Comparison of ENCODE assay signal across 7 cellular contexts in the genomic region with DNA sequence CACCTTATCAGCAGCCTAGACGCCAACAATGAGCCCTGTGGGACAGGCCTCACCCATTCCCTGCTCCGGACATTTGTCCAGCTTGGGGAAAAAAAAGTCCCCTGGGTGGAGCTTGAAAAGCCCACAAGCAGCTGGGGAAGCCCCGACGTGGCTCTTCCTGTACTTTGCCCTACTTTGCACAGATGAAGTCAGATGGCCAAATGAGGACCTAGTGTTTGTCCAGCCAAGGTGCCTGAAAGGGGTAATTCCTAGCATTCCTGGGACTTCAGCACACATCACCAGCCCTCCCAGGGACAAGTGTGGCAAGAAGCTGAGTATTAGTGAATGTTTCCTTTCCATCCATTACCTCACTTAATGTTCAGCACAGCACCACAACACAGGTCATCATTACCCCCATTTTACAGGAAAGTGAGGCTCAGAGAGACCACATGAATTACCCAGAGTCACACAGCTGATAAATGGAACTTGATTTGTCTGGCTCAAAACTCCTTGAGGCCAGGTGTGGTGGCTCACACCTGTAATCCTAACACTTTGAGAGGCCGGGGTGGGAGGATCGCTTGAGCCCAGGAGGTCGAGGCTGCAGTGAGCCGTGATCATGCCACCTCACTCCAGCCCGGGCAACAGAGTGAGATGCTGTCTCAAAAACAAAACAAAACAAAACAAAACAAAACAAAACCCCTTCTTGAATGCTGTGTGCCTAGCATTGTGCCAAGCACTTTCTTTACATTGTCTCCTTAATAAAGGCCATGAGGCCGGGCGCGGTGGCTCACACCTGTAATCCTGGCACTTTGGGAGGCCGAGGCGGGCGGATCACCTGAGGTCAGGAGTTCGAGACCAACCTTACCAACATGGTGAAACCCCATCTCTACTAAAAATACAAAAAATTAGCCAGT. TPM values are rescaled to one million over a fixed set of nuclear protein-coding genes. Genes with fewer than 3 reads are reported as not detected.
A peak's percentile ranks its signal among the peaks of the same experiment; 100 is the strongest.
DNase-seq lines count a peak whose midpoint lies in the region; ATAC-seq and TF ChIP-seq lines count a peak whose summit lies in the region.

No MANE protein-coding gene starts in this region.

- no peak for ATAC-seq in HG03095 (IDR thresholded peaks at IDR 0.05; ENCODE audit: unreplicated experiment)

- no peak overlapping the region for H3K27ac ChIP-seq in GM23248
- H3K27ac ChIP-seq in suprapubic skin: peak overlapping the region; percentile 29

- DNase-seq in GM23248 (peak; percentile 40), astrocyte of the hippocampus (ENCODE audit: low read depth, low spot score) (peak; percentile 89), kidney glomerular epithelial cell (lab: John Stamatoyannopoulos, UW) (peak; percentile 84), suprapubic skin (ENCODE audit: low spot score in 2 of 2) (peak; percentile 26 to 61), BE2C (no peak), NCI-H1092 (lab: John Stamatoyannopoulos, UW) (no peak)

- no peak overlapping the region for H3K9ac ChIP-seq in GM23248

- H3K4me1 ChIP-seq in GM23248 (ENCODE audit: insufficient read depth) (no peaks in the 10 kb centered on the region), suprapubic skin (peaks cover 22% of the 10 kb centered on the region), BE2C (no peaks in the 10 kb centered on the region)

- no peaks in the 10 kb centered on the region for H4K20me1 ChIP-seq in GM23248 (ENCODE audit: insufficient read depth)

- no peak for TF ChIP-seq POLR2A in suprapubic skin (IDR thresholded peaks at IDR 0.05)

- no peak for TF ChIP-seq EP300 in suprapubic skin (IDR thresholded peaks at IDR 0.05)

- WGBS in GM23248 (ENCODE audit: low coverage in 1 of 2, low lambda C conversion rate in 2 of 2, missing lambda C conversion rate in 2 of 2), 2 experiments: 71% methylated on average over 16 of the region's 16 CpGs
- WGBS in suprapubic skin: 80% methylated on average over 16 of the region's 16 CpGs

- in situ Hi-C loops in GM23248 (cut with MboI): loop anchor here (5.0 to 10.0 kb wide), 2 partner anchors 113 to 210 kb away; no protein-coding TSS in a partner anchor

- H3K36me3 ChIP-seq in GM23248 (ENCODE audit: low read depth): no peaks in the 10 kb centered on the region
- H3K36me3 ChIP-seq in suprapubic skin: no peaks in the 10 kb centered on the region
- no peaks in the 10 kb centered on the region for H3K36me3 ChIP-seq in BE2C

- H3K4me2 ChIP-seq in GM23248 (ENCODE audit: unreplicated experiment): no peak overlapping the region

- peaks cover 10% of the 10 kb centered on the region for H3F3A ChIP-seq in GM23248 (ENCODE audit: insufficient read depth)

- TF ChIP-seq CTCF in suprapubic skin (IDR thresholded peaks at IDR 0.05) (no peak), BE2C (IDR thresholded peaks at IDR 0.05; ENCODE audit: low read depth, low read length) (no peak)

- H2AFZ ChIP-seq in GM23248: no peak overlapping the region

- no peaks in the 10 kb centered on the region for H3K9me2 ChIP-seq in GM23248 (ENCODE audit: insufficient read depth)

- H3K9me3 ChIP-seq in GM23248 (ENCODE audit: low read depth): no peaks in the 10 kb centered on the region
- no peaks in the 10 kb centered on the region for H3K9me3 ChIP-seq in suprapubic skin
- H3K9me3 ChIP-seq in BE2C: no peaks in the 10 kb centered on the region

- H3K4me3 ChIP-seq in GM23248: no peak overlapping the region
- H3K4me3 ChIP-seq in suprapubic skin: no peak overlapping the region
- H3K4me3 ChIP-seq in BE2C (ENCODE audit: low read depth, low read length): no peak overlapping the region

- 0 out of 2 replicates have a peak, but pooled peaks cover 12% of the 10 kb centered on the region for H3K27me3 ChIP-seq in GM23248 (replicated peaks; ENCODE audit: insufficient read depth)
- no peaks in the 10 kb centered on the region for H3K27me3 ChIP-seq in suprapubic skin
- no peaks in the 10 kb centered on the region for H3K27me3 ChIP-seq in BE2C

- no peaks in the 10 kb centered on the region for H3K79me2 ChIP-seq in GM23248 (ENCODE audit: insufficient read depth)

RNA-seq across cellular contexts. Expression of gene PLLP, which starts 19.9 kb away (rescaled TPM):
- total RNA-seq in GM23248 (2014; rRNA removed; shearing (Covaris generic)): not detected in 2 replicates
- polyA plus RNA-seq in GM23248 (2016; fragmentation: Nextera tagmentation; extraction: Ambion mirVana): 0.44 and 0.46 TPM in 2 replicates
- total RNA-seq in suprapubic skin: 100 to 1,000 TPM in 3 of 4 donors, 10 to 100 TPM in 1; 34.7 to 215 (median 205) TPM
- 11.6 TPM for polyA plus RNA-seq in BE2C (2012; ENCODE audit: insufficient read depth, insufficient read length, low read depth)

RNA-seq across cellular contexts. Expression of gene CCL22, which starts 54.2 kb away (rescaled TPM):
- not detected in 2 replicates for total RNA-seq in GM23248 (2014; rRNA removed; shearing (Covaris generic))
- polyA plus RNA-seq in GM23248 (2016; fragmentation: Nextera tagmentation; extraction: Ambion mirVana): 0.10 and 0.13 TPM in 2 replicates
- 10 to 100 TPM in 1 of 4 donors, 1 to 10 TPM in 3; 1.5 to 11.7 (median 3.3) TPM for total RNA-seq in suprapubic skin
- polyA plus RNA-seq in BE2C (2012; ENCODE audit: insufficient read depth, insufficient read length, low read depth): 0.20 TPM

RNA-seq across cellular contexts. Expression of gene ARL2BP, which starts 59.4 kb away (rescaled TPM):
- 116 and 136 TPM in 2 replicates for total RNA-seq in GM23248 (2014; rRNA removed; shearing (Covaris generic))
- 111 and 114 TPM in 2 replicates for polyA plus RNA-seq in GM23248 (2016; fragmentation: Nextera tagmentation; extraction: Ambion mirVana)
- 10 to 100 TPM; 27.8 to 66.2 (median 51.0) TPM for total RNA-seq in suprapubic skin
- 44.5 TPM for polyA plus RNA-seq in BE2C (2012; ENCODE audit: insufficient read depth, insufficient read length, low read depth)

Comparison
In these comparisons a context has a peak if more than half of its experiments do, and no peak if none do; other contexts are left out.
1. DNase-seq: peak in GM23248 (single experiment), astrocyte of the hippocampus (single experiment), kidney glomerular epithelial cell (single experiment) and suprapubic skin (2 of 2); none in BE2C (single experiment) and NCI-H1092 (single experiment).
2. RNA of gene PLLP, which starts 19.9 kb away (total RNA-seq): 34.7 to 215 TPM in suprapubic skin; not detected in GM23248; every median in the first group is over 10 times any median in the second.